Comparison of ENCODE assay signal across 17 cellular contexts in genomic region chr5:5278815-5279381, GRCh38.
"Had no signal": no experiment of that assay in that cellular context is flagged by ENCODE, and none has a peak within 500 bp of the region (broad histone marks: within the 10 kb centered on the region; RNA-seq: fewer than 3 reads in every experiment).

No MANE protein-coding gene starts in this region.

- H3K36me3 Mint-ChIP-seq: natural killer cell treated with Interleukin-12 subunit alpha and Interleukin-12 subunit beta and Interleukin-15 and Interleukin-18, amount 100 ng/mL, for 72 hours had no signal

- H3K27me3 Mint-ChIP-seq: natural killer cell treated with Interleukin-12 subunit alpha and Interleukin-12 subunit beta and Interleukin-15 and Interleukin-18, amount 100 ng/mL, for 72 hours had no signal

- ATAC-seq: activated CD4-positive, alpha-beta T cell treated with anti-CD3 and anti-CD28 coated beads for 36 hours; effector memory CD8-positive, alpha-beta T cell; foreskin keratinocyte; left ventricle myocardium superior; natural killer cell treated with Interleukin-12 subunit alpha and Interleukin-12 subunit beta and Interleukin-15 and Interleukin-18, amount 100 ng/mL, for 72 hours; T-helper 17 cell had no signal

- H3K4me3 ChIP-seq: cardiac muscle cell had no signal

- H3K27me3 ChIP-seq: cardiac muscle cell, foreskin keratinocyte had no signal

- H3K27ac ChIP-seq: cardiac muscle cell, epithelial cell of prostate, foreskin keratinocyte, WERI-Rb-1 had no signal

- H3K4me1 ChIP-seq: foreskin keratinocyte had no signal

- H3K4me1 Mint-ChIP-seq: activated CD4-positive, alpha-beta T cell treated with anti-CD3 and anti-CD28 coated beads for 36 hours; activated naive CD8-positive, alpha-beta T cell treated with anti-CD3 and anti-CD28 coated beads for 36 hours; T-helper 17 cell had no signal

- H3K4me3 Mint-ChIP-seq: activated CD4-positive, alpha-beta T cell treated with anti-CD3 and anti-CD28 coated beads for 36 hours; activated naive CD8-positive, alpha-beta T cell treated with anti-CD3 and anti-CD28 coated beads for 36 hours; effector memory CD8-positive, alpha-beta T cell; natural killer cell treated with Interleukin-12 subunit alpha and Interleukin-12 subunit beta and Interleukin-15 and Interleukin-18, amount 100 ng/mL, for 72 hours; T-helper 17 cell had no signal

- H3K36me3 ChIP-seq: cardiac muscle cell, WERI-Rb-1 had no signal

- H3K9me3 Mint-ChIP-seq: activated naive CD8-positive, alpha-beta T cell treated with anti-CD3 and anti-CD28 coated beads for 36 hours; effector memory CD8-positive, alpha-beta T cell had no signal

- DNase-seq: activated CD4-positive, alpha-beta T cell treated with anti-CD3 and anti-CD28 coated beads for 36 hours; activated CD4-positive, alpha-beta T cell treated with anti-CD3 and anti-CD28 coated beads, Interleukin-2, amount 50 U/mL, for 48 hours; activated naive CD8-positive, alpha-beta T cell treated with anti-CD3 and anti-CD28 coated beads for 36 hours; amniotic stem cell; effector memory CD8-positive, alpha-beta T cell; foreskin keratinocyte; glutamatergic neuron; left ventricle myocardium superior; nucleus accumbens; retina; stimulated activated CD8-positive, alpha-beta memory T cell treated with anti-CD3 and anti-CD28 coated beads, Interleukin-4, amount 100 ng/mL, for 48 hours; stimulated activated naive CD4-positive, alpha-beta T cell; T-helper 17 cell; WERI-Rb-1 had no signal

- H3K27ac Mint-ChIP-seq: activated CD4-positive, alpha-beta T cell treated with anti-CD3 and anti-CD28 coated beads for 36 hours; activated naive CD8-positive, alpha-beta T cell treated with anti-CD3 and anti-CD28 coated beads for 36 hours; effector memory CD8-positive, alpha-beta T cell; natural killer cell treated with Interleukin-12 subunit alpha and Interleukin-12 subunit beta and Interleukin-15 and Interleukin-18, amount 100 ng/mL, for 72 hours; T-helper 17 cell had no signal
